18 cellular contexts compared by ENCODE assay signal in genomic region chr14:81476816-81477215, GRCh38. TPM values are rescaled to one million over a fixed set of nuclear protein-coding genes. Genes with fewer than 3 reads are reported as not detected.
A peak's percentile ranks its signal among the peaks of the same experiment; 100 is the strongest.
DNase-seq lines count a peak whose midpoint lies in the region; ATAC-seq and TF ChIP-seq lines count a peak whose summit lies in the region.
"Had no signal": no experiment of that assay in that cellular context is flagged by ENCODE, and none has a peak within 500 bp of the region (broad histone marks: within the 10 kb centered on the region; RNA-seq: fewer than 3 reads in every experiment).

No MANE protein-coding gene starts in this region.

- peaks cover 57% of the 10 kb centered on the region for H3K36me3 Mint-ChIP-seq in CD8-positive, alpha-beta T cell

- no peak overlapping the region for H3K4me3 Mint-ChIP-seq in CD8-positive, alpha-beta T cell
- H3K4me3 Mint-ChIP-seq: CD4-positive, alpha-beta memory T cell had no signal

- no peak overlapping the region for H3K4me3 ChIP-seq in CD8-positive, alpha-beta T cell (ENCODE audit: low read depth, low read length)
- H3K4me3 ChIP-seq in KMS-11 (IDR thresholded peaks at IDR 0.05; ENCODE audit: insufficient read depth, low read depth, low read length) (no peak overlapping the region), neuronal stem cell (ENCODE audit: low read length in 2 of 2) (no peak overlapping the region)
- H3K4me3 ChIP-seq: A549, GM23248 had no signal

- peak overlapping the region; percentile 82 for H4K8ac ChIP-seq in neuronal stem cell (ENCODE audit: low read depth, low read length)

- no peak overlapping the region for H2BK15ac ChIP-seq in neuronal stem cell (ENCODE audit: low read length)

- peaks cover 19% of the 10 kb centered on the region for H3K4me1 ChIP-seq in CD8-positive, alpha-beta T cell (ENCODE audit: insufficient read depth, low read length)
- peaks cover 100% of the 10 kb centered on the region for H3K4me1 ChIP-seq in KMS-11 (ENCODE audit: low read depth, poor library complexity, severe bottlenecking)
- peaks cover 20% of the 10 kb centered on the region for H3K4me1 ChIP-seq in foreskin keratinocyte
- H3K4me1 ChIP-seq in neuronal stem cell (ENCODE audit: control insufficient read depth in 2 of 2, insufficient read depth in 1 of 2, low read depth in 1 of 2, low read length in 2 of 2): no peaks in the 10 kb centered on the region
- H3K4me1 ChIP-seq: A549, BE2C had no signal

- no peaks in the 10 kb centered on the region for H4K20me1 ChIP-seq in KMS-11 (ENCODE audit: insufficient read depth)

- H3K9ac ChIP-seq in KMS-11 (no peak overlapping the region), neuronal stem cell (ENCODE audit: low read depth, low read length, poor library complexity) (no peak overlapping the region)
- H3K9ac ChIP-seq: GM23248 had no signal

- H3K27ac Mint-ChIP-seq in CD8-positive, alpha-beta T cell: peak overlapping the region; percentile 22

- no peak overlapping the region for H2BK5ac ChIP-seq in neuronal stem cell (ENCODE audit: low read length)

- no peak overlapping the region for H2AFZ ChIP-seq in KMS-11 (ENCODE audit: low read depth)
- no peak overlapping the region for H2AFZ ChIP-seq in neuronal stem cell (ENCODE audit: low read length)
- H2AFZ ChIP-seq: GM23248 had no signal

- H3K18ac ChIP-seq in neuronal stem cell (ENCODE audit: low read length): peak overlapping the region; percentile 71

- intact Hi-C loops in CD8-positive, alpha-beta T cell (cut with DNase I, micrococcal nuclease): loop anchor here in 1 of 2 experiments (5.0 to 10.0 kb wide), 2 partner anchors 55 to 302 kb away; partner anchors contain the start of gene SEL1L

- no peak overlapping the region for H2BK120ac ChIP-seq in neuronal stem cell (ENCODE audit: low read depth, low read length)

- POLR2A ChIA-PET in CD8-positive, alpha-beta T cell (lab: Charles Lee): interaction anchor here (1.9 kb wide), 1 partner anchor 9 kb away, joined by 7 read pairs; no protein-coding TSS in a partner anchor

- TF ChIP-seq CTCF in CD8-positive, alpha-beta T cell (IDR thresholded peaks at IDR 0.05): no peak
- TF ChIP-seq CTCF in KMS-11 (conservative IDR thresholded peaks at IDR 0.05; ENCODE audit: low read depth, low read length) (no peak), foreskin keratinocyte (conservative IDR thresholded peaks at IDR 0.05) (no peak)

- no peak overlapping the region for H3K27ac ChIP-seq in CD8-positive, alpha-beta T cell (ENCODE audit: low read depth, low read length)
- H3K27ac ChIP-seq in KMS-11 (peak overlapping the region; percentile 94; the same call in 1 of the 2 replicates), foreskin keratinocyte (no peak overlapping the region), neuronal stem cell (replicated peaks; ENCODE audit: low read length) (no peak overlapping the region)
- H3K27ac ChIP-seq: A549, C4-2B, GM23248, HL-60 had no signal

- H3K79me1 ChIP-seq in neuronal stem cell (ENCODE audit: low read depth, low read length): no peaks in the 10 kb centered on the region

- no peaks in the 10 kb centered on the region for H3K27me3 Mint-ChIP-seq in CD8-positive, alpha-beta T cell (ENCODE audit: low read depth)
- H3K27me3 Mint-ChIP-seq: CD4-positive, alpha-beta memory T cell had no signal

- no peak for ATAC-seq in CD8-positive, alpha-beta T cell
- peak; percentile 8 for ATAC-seq in foreskin keratinocyte
- ATAC-seq in GM21619 (IDR thresholded peaks at IDR 0.05; ENCODE audit: unreplicated experiment): no peak
- ATAC-seq in GM19397 (IDR thresholded peaks at IDR 0.05; ENCODE audit: unreplicated experiment): no peak
- no peak for ATAC-seq in GM21737 (IDR thresholded peaks at IDR 0.05; ENCODE audit: unreplicated experiment)
- ATAC-seq: A549, HCT116 had no signal

- no peak overlapping the region for H3K14ac ChIP-seq in neuronal stem cell (ENCODE audit: low read length)

- DNase-seq in CD8-positive, alpha-beta T cell: no peak
- DNase-seq in foreskin keratinocyte: no peak
- no peak for DNase-seq in neuronal stem cell (ENCODE audit: low spot score)
- DNase-seq: BE2C; CD4-positive, alpha-beta memory T cell; COR-L47; DMS153; DND-41; GDM1; GM23248 had no signal

- peaks cover 29% of the 10 kb centered on the region for H3K4me1 Mint-ChIP-seq in CD8-positive, alpha-beta T cell (ENCODE audit: low read depth)

- no peak overlapping the region for H4K91ac ChIP-seq in neuronal stem cell (ENCODE audit: low read depth, low read length, poor library complexity)

- no peak overlapping the region for H2AK5ac ChIP-seq in neuronal stem cell (ENCODE audit: low read depth, low read length)

- H3K79me2 ChIP-seq in KMS-11 (ENCODE audit: insufficient read depth, low read depth): peaks cover 5% of the 10 kb centered on the region; the same call in 1 of the 2 replicates

- no peak overlapping the region for H3K23ac ChIP-seq in neuronal stem cell (ENCODE audit: low read depth, low read length, poor library complexity)

- WGBS in neuronal stem cell (ENCODE audit: extremely low coverage in 2 of 2, insufficient read length in 2 of 2, insufficient replicate concordance in 1 of 2), 2 donors: no CpG with 5 or more reads among the region's 5 CpGs

- no peaks in the 10 kb centered on the region for H3K27me3 ChIP-seq in CD8-positive, alpha-beta T cell (ENCODE audit: insufficient read depth, low read length)
- H3K27me3 ChIP-seq in KMS-11 (ENCODE audit: insufficient read depth, low read depth): no peaks in the 10 kb centered on the region
- H3K27me3 ChIP-seq in foreskin keratinocyte: no peaks in the 10 kb centered on the region
- H3K27me3 ChIP-seq in neuronal stem cell (ENCODE audit: control insufficient read depth in 3 of 3, insufficient read depth in 3 of 3, low read depth in 1 of 3, low read length in 3 of 3): no peaks in the 10 kb centered on the region
- H3K27me3 ChIP-seq: BE2C had no signal

- no peak overlapping the region for H2BK12ac ChIP-seq in neuronal stem cell (ENCODE audit: low read length)

- no peak overlapping the region for H3K4ac ChIP-seq in neuronal stem cell (ENCODE audit: low read length)

- CTCF ChIA-PET in CD8-positive, alpha-beta T cell (lab: Charles Lee): interaction anchor here (0.9 to 2.7 kb wide), 2 partner anchors 9 to 12 kb away, joined by 4 to 19 read pairs; no protein-coding TSS in a partner anchor

- no peaks in the 10 kb centered on the region for H3K9me3 Mint-ChIP-seq in CD8-positive, alpha-beta T cell
- H3K9me3 Mint-ChIP-seq: CD4-positive, alpha-beta memory T cell had no signal

- peaks cover 17% of the 10 kb centered on the region for H3K36me3 ChIP-seq in CD8-positive, alpha-beta T cell (ENCODE audit: insufficient read depth, low read length)
- H3K36me3 ChIP-seq in KMS-11 (ENCODE audit: insufficient read depth) (peaks cover 7% of the 10 kb centered on the region; the same call in 1 of the 2 replicates), neuronal stem cell (replicated peaks in 1 of 2; ENCODE audit: control insufficient read depth in 2 of 2, insufficient read depth in 2 of 2, low read length in 2 of 2) (peaks cover 10 to 79% of the 10 kb centered on the region in 2 donors)

- H3K4me2 ChIP-seq in KMS-11: peak overlapping the region; percentile 29; the same call in 1 of the 2 replicates
- H3K4me2 ChIP-seq in neuronal stem cell (ENCODE audit: insufficient read depth, low read length, poor library complexity, severe bottlenecking): no peak overlapping the region
- H3K4me2 ChIP-seq: A549 had no signal

- H3K9me3 ChIP-seq in CD8-positive, alpha-beta T cell (ENCODE audit: low read length): no peaks in the 10 kb centered on the region
- H3K9me3 ChIP-seq in neuronal stem cell (replicated peaks in 1 of 2; ENCODE audit: control insufficient read depth in 2 of 2, insufficient read depth in 1 of 2, low read depth in 1 of 2, low read length in 2 of 2): peaks cover 0 to 2% of the 10 kb centered on the region in 2 donors
- H3K9me3 ChIP-seq: A549, BE2C had no signal

RNA-seq across cellular contexts. Expression of gene SEL1L, which starts 56.8 kb away (rescaled TPM):
- total RNA-seq in CD8-positive, alpha-beta T cell: 10 to 100 TPM; 41.2 to 46.5 TPM
- total RNA-seq in foreskin keratinocyte: 26.2 and 34.7 TPM in 2 replicates
- 5.6 TPM in 2 replicates for polyA plus RNA-seq in foreskin keratinocyte
- polyA plus RNA-seq in neuronal stem cell (2013, experiment 1 of 2): 13.0 TPM
- polyA plus RNA-seq in neuronal stem cell (2013, experiment 2 of 2): 13.3 TPM
